1 cellular context compared by ENCODE assay signal in the genomic region with DNA sequence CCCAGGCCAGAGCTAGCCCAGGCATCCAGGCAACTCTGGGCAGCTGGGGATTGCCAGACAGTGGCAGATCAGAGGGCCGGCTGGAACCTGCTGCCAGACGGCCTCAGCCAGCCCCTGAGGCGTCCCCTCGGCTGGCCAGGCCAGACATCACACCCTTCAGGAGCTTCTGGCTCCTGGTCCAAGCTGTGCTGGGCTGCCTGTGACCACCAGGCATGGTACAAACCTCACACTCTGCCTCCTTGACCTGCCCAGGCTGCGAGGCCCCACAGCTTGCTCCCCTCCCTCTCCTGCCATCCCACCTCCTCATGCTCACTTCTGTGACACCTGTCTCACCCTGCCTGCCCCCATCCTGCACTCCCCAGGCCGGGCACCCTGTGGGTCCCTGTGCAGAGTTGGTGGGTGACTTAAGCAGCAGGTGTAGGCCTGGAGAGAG.
TF ChIP-seq lines count a peak whose summit lies in the region.

No MANE protein-coding gene starts in this region.

TF ChIP-seq in SK-N-SH, 30 proteins besides CTCF, POLR2A, EP300 and RAD21 (continued from another document):
- TF ChIP-seq, protein P1, sequence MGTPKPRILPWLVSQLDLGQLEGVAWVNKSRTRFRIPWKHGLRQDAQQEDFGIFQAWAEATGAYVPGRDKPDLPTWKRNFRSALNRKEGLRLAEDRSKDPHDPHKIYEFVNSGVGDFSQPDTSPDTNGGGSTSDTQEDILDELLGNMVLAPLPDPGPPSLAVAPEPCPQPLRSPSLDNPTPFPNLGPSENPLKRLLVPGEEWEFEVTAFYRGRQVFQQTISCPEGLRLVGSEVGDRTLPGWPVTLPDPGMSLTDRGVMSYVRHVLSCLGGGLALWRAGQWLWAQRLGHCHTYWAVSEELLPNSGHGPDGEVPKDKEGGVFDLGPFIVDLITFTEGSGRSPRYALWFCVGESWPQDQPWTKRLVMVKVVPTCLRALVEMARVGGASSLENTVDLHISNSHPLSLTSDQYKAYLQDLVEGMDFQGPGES (IDR thresholded peaks at IDR 0.05; ENCODE audit: low read depth, low read length) = no peak
- TF ChIP-seq RCOR1 (IDR thresholded peaks at IDR 0.05; ENCODE audit: low read length) (no peak), GABPA (IDR thresholded peaks at IDR 0.05; ENCODE audit: low read depth) (no peak), FOXM1 (IDR thresholded peaks at IDR 0.05; ENCODE audit: low read depth) (no peak), FOSL2 (IDR thresholded peaks at IDR 0.05; ENCODE audit: borderline replicate concordance, low read depth) (no peak), RXRA (IDR thresholded peaks at IDR 0.05; ENCODE audit: borderline replicate concordance, low read depth) (no peak), MEF2A (IDR thresholded peaks at IDR 0.05; ENCODE audit: borderline replicate concordance, low read depth) (no peak), FOXJ3 (CRISPR knock-in tag; IDR thresholded peaks at IDR 0.05) (no peak), TEAD4 (IDR thresholded peaks at IDR 0.05; ENCODE audit: borderline replicate concordance, insufficient read depth) (no peak), SMC3 (IDR thresholded peaks at IDR 0.05; ENCODE audit: low read depth, low read length) (no peak)
- TF ChIP-seq, protein P2, sequence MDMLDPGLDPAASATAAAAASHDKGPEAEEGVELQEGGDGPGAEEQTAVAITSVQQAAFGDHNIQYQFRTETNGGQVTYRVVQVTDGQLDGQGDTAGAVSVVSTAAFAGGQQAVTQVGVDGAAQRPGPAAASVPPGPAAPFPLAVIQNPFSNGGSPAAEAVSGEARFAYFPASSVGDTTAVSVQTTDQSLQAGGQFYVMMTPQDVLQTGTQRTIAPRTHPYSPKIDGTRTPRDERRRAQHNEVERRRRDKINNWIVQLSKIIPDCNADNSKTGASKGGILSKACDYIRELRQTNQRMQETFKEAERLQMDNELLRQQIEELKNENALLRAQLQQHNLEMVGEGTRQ (IDR thresholded peaks at IDR 0.05; ENCODE audit: borderline replicate concordance, low read depth, low read length) = no peak
- TF ChIP-seq, protein P3, sequence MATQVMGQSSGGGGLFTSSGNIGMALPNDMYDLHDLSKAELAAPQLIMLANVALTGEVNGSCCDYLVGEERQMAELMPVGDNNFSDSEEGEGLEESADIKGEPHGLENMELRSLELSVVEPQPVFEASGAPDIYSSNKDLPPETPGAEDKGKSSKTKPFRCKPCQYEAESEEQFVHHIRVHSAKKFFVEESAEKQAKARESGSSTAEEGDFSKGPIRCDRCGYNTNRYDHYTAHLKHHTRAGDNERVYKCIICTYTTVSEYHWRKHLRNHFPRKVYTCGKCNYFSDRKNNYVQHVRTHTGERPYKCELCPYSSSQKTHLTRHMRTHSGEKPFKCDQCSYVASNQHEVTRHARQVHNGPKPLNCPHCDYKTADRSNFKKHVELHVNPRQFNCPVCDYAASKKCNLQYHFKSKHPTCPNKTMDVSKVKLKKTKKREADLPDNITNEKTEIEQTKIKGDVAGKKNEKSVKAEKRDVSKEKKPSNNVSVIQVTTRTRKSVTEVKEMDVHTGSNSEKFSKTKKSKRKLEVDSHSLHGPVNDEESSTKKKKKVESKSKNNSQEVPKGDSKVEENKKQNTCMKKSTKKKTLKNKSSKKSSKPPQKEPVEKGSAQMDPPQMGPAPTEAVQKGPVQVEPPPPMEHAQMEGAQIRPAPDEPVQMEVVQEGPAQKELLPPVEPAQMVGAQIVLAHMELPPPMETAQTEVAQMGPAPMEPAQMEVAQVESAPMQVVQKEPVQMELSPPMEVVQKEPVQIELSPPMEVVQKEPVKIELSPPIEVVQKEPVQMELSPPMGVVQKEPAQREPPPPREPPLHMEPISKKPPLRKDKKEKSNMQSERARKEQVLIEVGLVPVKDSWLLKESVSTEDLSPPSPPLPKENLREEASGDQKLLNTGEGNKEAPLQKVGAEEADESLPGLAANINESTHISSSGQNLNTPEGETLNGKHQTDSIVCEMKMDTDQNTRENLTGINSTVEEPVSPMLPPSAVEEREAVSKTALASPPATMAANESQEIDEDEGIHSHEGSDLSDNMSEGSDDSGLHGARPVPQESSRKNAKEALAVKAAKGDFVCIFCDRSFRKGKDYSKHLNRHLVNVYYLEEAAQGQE (IDR thresholded peaks at IDR 0.05; ENCODE audit: low read depth, low read length) = no peak
- TF ChIP-seq, protein P4, sequence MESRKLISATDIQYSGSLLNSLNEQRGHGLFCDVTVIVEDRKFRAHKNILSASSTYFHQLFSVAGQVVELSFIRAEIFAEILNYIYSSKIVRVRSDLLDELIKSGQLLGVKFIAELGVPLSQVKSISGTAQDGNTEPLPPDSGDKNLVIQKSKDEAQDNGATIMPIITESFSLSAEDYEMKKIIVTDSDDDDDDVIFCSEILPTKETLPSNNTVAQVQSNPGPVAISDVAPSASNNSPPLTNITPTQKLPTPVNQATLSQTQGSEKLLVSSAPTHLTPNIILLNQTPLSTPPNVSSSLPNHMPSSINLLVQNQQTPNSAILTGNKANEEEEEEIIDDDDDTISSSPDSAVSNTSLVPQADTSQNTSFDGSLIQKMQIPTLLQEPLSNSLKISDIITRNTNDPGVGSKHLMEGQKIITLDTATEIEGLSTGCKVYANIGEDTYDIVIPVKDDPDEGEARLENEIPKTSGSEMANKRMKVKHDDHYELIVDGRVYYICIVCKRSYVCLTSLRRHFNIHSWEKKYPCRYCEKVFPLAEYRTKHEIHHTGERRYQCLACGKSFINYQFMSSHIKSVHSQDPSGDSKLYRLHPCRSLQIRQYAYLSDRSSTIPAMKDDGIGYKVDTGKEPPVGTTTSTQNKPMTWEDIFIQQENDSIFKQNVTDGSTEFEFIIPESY (IDR thresholded peaks at IDR 0.05; ENCODE audit: borderline replicate concordance, low read depth) = no peak
